Comparison of ENCODE assay signal across 8 cellular contexts in the genomic region with DNA sequence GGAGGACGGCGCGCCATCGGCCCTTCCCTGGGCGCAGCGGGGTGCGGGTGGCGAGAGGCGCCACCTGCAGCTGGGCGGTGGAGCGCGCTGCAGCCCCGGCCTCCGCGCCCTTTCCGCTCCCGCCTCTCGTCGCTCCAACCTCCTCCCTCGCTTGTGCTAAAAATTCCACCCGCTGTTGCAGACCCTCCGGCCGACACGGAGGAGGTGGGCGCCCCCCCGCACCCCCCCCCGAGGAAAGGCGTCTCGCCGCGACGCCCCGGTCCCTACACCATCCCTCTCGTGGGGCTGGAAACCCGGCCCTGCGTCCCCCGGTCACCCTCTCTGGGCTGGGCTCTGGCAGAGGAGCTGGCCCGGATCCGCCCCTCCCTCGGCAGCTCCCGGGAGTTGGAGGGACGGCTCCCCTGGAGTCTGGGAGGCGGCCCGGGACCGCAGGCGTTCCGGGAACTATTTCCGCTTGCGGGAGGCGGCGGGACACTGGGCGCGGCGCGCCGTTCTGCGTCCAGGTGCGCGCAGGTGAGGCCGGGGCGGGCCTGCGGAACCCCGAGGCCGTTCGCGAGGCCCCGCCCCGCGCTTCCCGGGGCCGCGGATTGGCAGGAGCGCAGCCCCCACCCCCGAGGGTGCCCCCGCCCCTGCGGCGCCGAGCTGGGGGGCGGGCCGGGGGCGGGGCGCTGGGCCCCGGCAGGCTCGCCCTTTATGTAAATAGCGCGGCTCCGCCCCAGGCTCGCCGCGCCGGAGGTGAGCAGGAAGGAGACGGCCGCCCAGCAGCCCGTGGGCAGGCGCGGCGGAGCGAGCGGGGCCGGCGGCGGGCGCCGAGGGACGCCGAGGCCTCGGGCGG. TPM values are rescaled to one million over a fixed set of nuclear protein-coding genes. Genes with fewer than 3 reads are reported as not detected.
DNase-seq lines count a peak whose midpoint lies in the region; ATAC-seq and TF ChIP-seq lines count a peak whose summit lies in the region.

A gene with protein sequence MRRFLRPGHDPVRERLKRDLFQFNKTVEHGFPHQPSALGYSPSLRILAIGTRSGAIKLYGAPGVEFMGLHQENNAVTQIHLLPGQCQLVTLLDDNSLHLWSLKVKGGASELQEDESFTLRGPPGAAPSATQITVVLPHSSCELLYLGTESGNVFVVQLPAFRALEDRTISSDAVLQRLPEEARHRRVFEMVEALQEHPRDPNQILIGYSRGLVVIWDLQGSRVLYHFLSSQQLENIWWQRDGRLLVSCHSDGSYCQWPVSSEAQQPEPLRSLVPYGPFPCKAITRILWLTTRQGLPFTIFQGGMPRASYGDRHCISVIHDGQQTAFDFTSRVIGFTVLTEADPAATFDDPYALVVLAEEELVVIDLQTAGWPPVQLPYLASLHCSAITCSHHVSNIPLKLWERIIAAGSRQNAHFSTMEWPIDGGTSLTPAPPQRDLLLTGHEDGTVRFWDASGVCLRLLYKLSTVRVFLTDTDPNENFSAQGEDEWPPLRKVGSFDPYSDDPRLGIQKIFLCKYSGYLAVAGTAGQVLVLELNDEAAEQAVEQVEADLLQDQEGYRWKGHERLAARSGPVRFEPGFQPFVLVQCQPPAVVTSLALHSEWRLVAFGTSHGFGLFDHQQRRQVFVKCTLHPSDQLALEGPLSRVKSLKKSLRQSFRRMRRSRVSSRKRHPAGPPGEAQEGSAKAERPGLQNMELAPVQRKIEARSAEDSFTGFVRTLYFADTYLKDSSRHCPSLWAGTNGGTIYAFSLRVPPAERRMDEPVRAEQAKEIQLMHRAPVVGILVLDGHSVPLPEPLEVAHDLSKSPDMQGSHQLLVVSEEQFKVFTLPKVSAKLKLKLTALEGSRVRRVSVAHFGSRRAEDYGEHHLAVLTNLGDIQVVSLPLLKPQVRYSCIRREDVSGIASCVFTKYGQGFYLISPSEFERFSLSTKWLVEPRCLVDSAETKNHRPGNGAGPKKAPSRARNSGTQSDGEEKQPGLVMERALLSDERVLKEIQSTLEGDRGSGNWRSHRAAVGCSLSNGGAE (plus strand): TSS at position 727 of the 835 bp plus-strand sequence. CDS start 17,730 bp downstream, outside the sequence.

- H3K79me2 ChIP-seq in ACC112 (ENCODE audit: control insufficient read depth, insufficient read depth, low read length, unreplicated experiment): no peaks in the 10 kb centered on the region

- TF ChIP-seq POLR2A in lower leg skin (IDR thresholded peaks at IDR 0.05): no peak

- H3K9me3 Mint-ChIP-seq in activated CD4-positive, alpha-beta T cell treated with anti-CD3 and anti-CD28 coated beads, Interleukin-2, amount 10 ng/mL, durations not matched to agents 24 days and 14 days: no peaks in the 10 kb centered on the region

- H3K27me3 Mint-ChIP-seq in activated CD4-positive, alpha-beta T cell treated with anti-CD3 and anti-CD28 coated beads, Interleukin-2, amount 10 ng/mL, durations not matched to agents 24 days and 14 days: peaks cover 9% of the 10 kb centered on the region

- intact Hi-C loops in activated CD4-positive, alpha-beta T cell treated with anti-CD3 and anti-CD28 coated beads, Interleukin-2, amount 10 ng/mL, durations not matched to agents 24 days and 14 days (cut with micrococcal nuclease): loop anchor here (1.0 kb wide), 1 partner anchor 9 kb away; a partner anchor contains a TSS
- intact Hi-C loops in lower leg skin (cut with DNase I; ENCODE audit: low total_unique reads): no loop called here

- H3K27ac ChIP-seq in ACC112 (ENCODE audit: low read depth, low read length): no peak within 1 kb of the TSS
- peak within 1 kb of the TSS; percentile 36 to 85 for H3K27ac ChIP-seq in coronary artery

- H3K4me3 Mint-ChIP-seq in activated CD4-positive, alpha-beta T cell treated with anti-CD3 and anti-CD28 coated beads, Interleukin-2, amount 10 ng/mL, durations not matched to agents 24 days and 14 days: peak within 1 kb of the TSS; percentile 66

- H3K4me1 Mint-ChIP-seq in activated CD4-positive, alpha-beta T cell treated with anti-CD3 and anti-CD28 coated beads, Interleukin-2, amount 10 ng/mL, durations not matched to agents 24 days and 14 days: peaks cover 11% of the 10 kb centered on the region

- 0% methylated on average over 7 to 15 of the region's 108 CpGs for WGBS in lower leg skin, 2 donors

- H2AFZ ChIP-seq in ACC112 (ENCODE audit: low read length, unreplicated experiment): peak within 1 kb of the TSS; percentile 57

- no peak within 1 kb of the TSS for H3K27ac Mint-ChIP-seq in activated CD4-positive, alpha-beta T cell treated with anti-CD3 and anti-CD28 coated beads, Interleukin-2, amount 10 ng/mL, durations not matched to agents 24 days and 14 days

- peaks cover 27% of the 10 kb centered on the region for H3K36me3 Mint-ChIP-seq in activated CD4-positive, alpha-beta T cell treated with anti-CD3 and anti-CD28 coated beads, Interleukin-2, amount 10 ng/mL, durations not matched to agents 24 days and 14 days (ENCODE audit: low read depth)

- no peaks in the 10 kb centered on the region for H3K36me3 ChIP-seq in ACC112 (ENCODE audit: insufficient read depth, low read length)

- ATAC-seq in GM18909 (IDR thresholded peaks at IDR 0.05; ENCODE audit: poor library complexity, unreplicated experiment) (peak; percentile 78), HG03175 (IDR thresholded peaks at IDR 0.05; ENCODE audit: unreplicated experiment) (peak; percentile 85)

- H3K4me3 ChIP-seq in ACC112 (ENCODE audit: low read depth, low read length) (peak within 1 kb of the TSS; percentile 61), coronary artery (peak within 1 kb of the TSS; percentile 83), lower leg skin (ENCODE audit: low read depth, poor library complexity, severe bottlenecking) (peak within 1 kb of the TSS; percentile 51)

- no peaks in the 10 kb centered on the region for H3K4me1 ChIP-seq in ACC112 (ENCODE audit: control insufficient read depth, insufficient read depth, low read length, unreplicated experiment)

- DNase-seq in NCI-H460 (ENCODE audit: extremely low read depth, low read depth): peak; percentile 83
- DNase-seq in activated CD4-positive, alpha-beta T cell treated with anti-CD3 and anti-CD28 coated beads, Interleukin-2, amount 10 ng/mL, durations not matched to agents 24 days and 14 days: peak; percentile 95
- no peak for DNase-seq in coronary artery (ENCODE audit: low spot score)
- DNase-seq in lower leg skin (ENCODE audit: low spot score in 2 of 2): peak; percentile 50 to 94
- peak; percentile 54 for DNase-seq in stimulated activated CD8-positive, alpha-beta memory T cell treated with anti-CD3 and anti-CD28 coated beads, Interleukin-12 subunit alpha, Interleukin-12 subunit beta, amount 100 ng/mL, for 24 hours (ENCODE audit: extremely low read depth)

- peaks cover 17% of the 10 kb centered on the region for H3K27me3 ChIP-seq in ACC112 (ENCODE audit: insufficient read depth, low read length)

- peak; percentile 19 for TF ChIP-seq CTCF in coronary artery (IDR thresholded peaks at IDR 0.05)
- TF ChIP-seq CTCF in lower leg skin (IDR thresholded peaks at IDR 0.05): no peak

RNA-seq across cellular contexts. Expression of the gene that starts here (rescaled TPM):
- total RNA-seq in NCI-H460 (2014; rRNA removed; shearing (Covaris generic)): 8.8 and 9.2 TPM in 2 replicates
- polyA plus RNA-seq in NCI-H460 (2014; cell fraction: nucleus; rRNA removed): 60.2 and 61.8 TPM in 2 replicates
- 6.5 and 9.0 TPM in 2 replicates for total RNA-seq in activated CD4-positive, alpha-beta T cell treated with anti-CD3 and anti-CD28 coated beads, Interleukin-2, amount 10 ng/mL, durations not matched to agents 24 days and 14 days
- total RNA-seq in lower leg skin: 10 to 100 TPM; 57.3 to 96.0 (median 79.6) TPM
